In genomic region chr3:57100046-57100695, GRCh38 we compare ENCODE assay signal across 2 cellular contexts.
TF ChIP-seq lines count a peak whose summit lies in the region.

No MANE protein-coding gene starts in this region.

TF ChIP-seq in HEK293, 187 proteins besides CTCF, POLR2A, EP300 and RAD21 (continued from another document):
- TF ChIP-seq PRDM4 (tag by site-specific recombination; IDR thresholded peaks at IDR 0.05) = 0 out of 2 replicates have a peak, but pooled peaks have one; percentile 26
- TF ChIP-seq ZSCAN4 (tag by site-specific recombination; IDR thresholded peaks at IDR 0.05) = peak; percentile 63
- TF ChIP-seq ZIC2 (tag by site-specific recombination; IDR thresholded peaks at IDR 0.05) = no peak
- TF ChIP-seq ZNF398 (tag by site-specific recombination; IDR thresholded peaks at IDR 0.05) = no peak
- no peak for TF ChIP-seq ZNF514 (tag by site-specific recombination; IDR thresholded peaks at IDR 0.05)
- peak; percentile 89 for TF ChIP-seq ZNF654 (tag by site-specific recombination; IDR thresholded peaks at IDR 0.05; ENCODE audit: low read depth)
- no peak for TF ChIP-seq ZNF202 (tag by site-specific recombination; IDR thresholded peaks at IDR 0.05; ENCODE audit: borderline replicate concordance)
- TF ChIP-seq ZNF692 (tag by site-specific recombination; IDR thresholded peaks at IDR 0.05) = no peak
- TF ChIP-seq ZNF416 (tag by site-specific recombination; IDR thresholded peaks at IDR 0.05) = no peak

TF ChIP-seq in HepG2, 621 proteins besides CTCF, POLR2A, EP300 and RAD21 (continued from another document and continues in another):
- TF ChIP-seq E2F1 (CRISPR knock-in tag; IDR thresholded peaks at IDR 0.05) = no peak
- TF ChIP-seq ZNF263 (CRISPR knock-in tag; IDR thresholded peaks at IDR 0.05) = no peak
- TF ChIP-seq ARID5B (CRISPR knock-in tag; IDR thresholded peaks at IDR 0.05) = peak; percentile 61
- TF ChIP-seq FOXA3 (CRISPR knock-in tag; IDR thresholded peaks at IDR 0.05) = 0 out of 2 replicates have a peak, but pooled peaks have one; percentile 29
- TF ChIP-seq TARDBP (CRISPR knock-in tag; IDR thresholded peaks at IDR 0.05) = peak; percentile 33; the same call in 1 of the 2 replicates
- TF ChIP-seq KLF11 (CRISPR knock-in tag; IDR thresholded peaks at IDR 0.05) = 0 out of 2 replicates have a peak, but pooled peaks have one; percentile 69
- TF ChIP-seq ZNF331 (CRISPR knock-in tag; IDR thresholded peaks at IDR 0.05) = peak; percentile 58; the same call in 1 of the 2 replicates
- TF ChIP-seq TFDP1 (CRISPR knock-in tag; IDR thresholded peaks at IDR 0.05; ENCODE audit: borderline replicate concordance) = peak; percentile 73; the same call in 1 of the 2 replicates
- TF ChIP-seq USF2 (IDR thresholded peaks at IDR 0.05; ENCODE audit: low read depth, low read length) = peak; percentile 63
- TF ChIP-seq USF2 (CRISPR knock-in tag; IDR thresholded peaks at IDR 0.05; ENCODE audit: borderline replicate concordance) = peak; percentile 19; the same call in 1 of the 2 replicates
- TF ChIP-seq HDAC6 (IDR thresholded peaks at IDR 0.05; ENCODE audit: low read depth, low read length) = no peak
- TF ChIP-seq CBX5 (CRISPR knock-in tag; IDR thresholded peaks at IDR 0.05; ENCODE audit: borderline replicate concordance) = no peak
- peak; percentile 36; the same call in 1 of the 2 replicates for TF ChIP-seq ERF (CRISPR knock-in tag; IDR thresholded peaks at IDR 0.05)
- TF ChIP-seq FOXK1 (CRISPR knock-in tag; IDR thresholded peaks at IDR 0.05; ENCODE audit: borderline replicate concordance, low read depth) = peak; percentile 65; the same call in 1 of the 2 replicates
- peak; percentile 82 for TF ChIP-seq SMC3 (IDR thresholded peaks at IDR 0.05; ENCODE audit: low read length)
- no peak for TF ChIP-seq RNF2 (conservative IDR thresholded peaks at IDR 0.05; ENCODE audit: low read depth)
- 0 out of 2 replicates have a peak, but pooled peaks have one; percentile 22 for TF ChIP-seq KAT8 (CRISPR knock-in tag; IDR thresholded peaks at IDR 0.05)
- peak; percentile 23 to 72; a peak in 1 of 4 replicates for TF ChIP-seq HMGXB4 (CRISPR knock-in tag; IDR thresholded peaks at IDR 0.05; ENCODE audit: borderline replicate concordance in 1 of 2, low read depth in 1 of 2)
- TF ChIP-seq ZFX (CRISPR knock-in tag; IDR thresholded peaks at IDR 0.05; ENCODE audit: low read depth) = no peak
- TF ChIP-seq ZNF740 (CRISPR knock-in tag; IDR thresholded peaks at IDR 0.05) = no peak
- TF ChIP-seq ZNF205 (CRISPR knock-in tag; IDR thresholded peaks at IDR 0.05) = peak; percentile 65; the same call in 1 of the 2 replicates
- 0 out of 2 replicates have a peak, but pooled peaks have one; percentile 10 for TF ChIP-seq FOSL2 (CRISPR knock-in tag; IDR thresholded peaks at IDR 0.05)
- 0 out of 2 replicates have a peak, but pooled peaks have one; percentile 25 for TF ChIP-seq MIER2 (CRISPR knock-in tag; IDR thresholded peaks at IDR 0.05)
- TF ChIP-seq PLSCR1 (CRISPR knock-in tag; IDR thresholded peaks at IDR 0.05; ENCODE audit: borderline replicate concordance) = no peak
- TF ChIP-seq MIXL1 (CRISPR knock-in tag; IDR thresholded peaks at IDR 0.05) = 0 out of 2 replicates have a peak, but pooled peaks have one; percentile 33
- TF ChIP-seq ASH2L (IDR thresholded peaks at IDR 0.05; ENCODE audit: insufficient read length, low read depth, low read length) = no peak
- TF ChIP-seq NFAT5 (CRISPR knock-in tag; IDR thresholded peaks at IDR 0.05) = no peak
- TF ChIP-seq MTA1 (CRISPR knock-in tag; IDR thresholded peaks at IDR 0.05; ENCODE audit: borderline replicate concordance) = no peak
- peak; percentile 49; the same call in 1 of the 2 replicates for TF ChIP-seq ELF3 (CRISPR knock-in tag; IDR thresholded peaks at IDR 0.05)
- TF ChIP-seq IRF2 (CRISPR knock-in tag; IDR thresholded peaks at IDR 0.05) = 0 out of 2 replicates have a peak, but pooled peaks have one; percentile 20
- TF ChIP-seq TFE3 (CRISPR knock-in tag; IDR thresholded peaks at IDR 0.05) = 0 out of 2 replicates have a peak, but pooled peaks have one; percentile 36
- no peak for TF ChIP-seq KAT2B (IDR thresholded peaks at IDR 0.05; ENCODE audit: borderline replicate concordance, low read depth, low read length)
- no peak for TF ChIP-seq JUND (CRISPR knock-in tag; IDR thresholded peaks at IDR 0.05)
- 0 out of 2 replicates have a peak, but pooled peaks have one; percentile 15 for TF ChIP-seq MAFF (IDR thresholded peaks at IDR 0.05; ENCODE audit: low read depth, low read length)
- TF ChIP-seq ZKSCAN8 (CRISPR knock-in tag; IDR thresholded peaks at IDR 0.05; ENCODE audit: borderline replicate concordance) = 0 out of 2 replicates have a peak, but pooled peaks have one; percentile 38
- no peak for TF ChIP-seq MAFG (CRISPR knock-in tag; IDR thresholded peaks at IDR 0.05)
- TF ChIP-seq ZNF839 (CRISPR knock-in tag; IDR thresholded peaks at IDR 0.05; ENCODE audit: borderline replicate concordance) = no peak
